8 cellular contexts compared by ENCODE assay signal in the genomic region with DNA sequence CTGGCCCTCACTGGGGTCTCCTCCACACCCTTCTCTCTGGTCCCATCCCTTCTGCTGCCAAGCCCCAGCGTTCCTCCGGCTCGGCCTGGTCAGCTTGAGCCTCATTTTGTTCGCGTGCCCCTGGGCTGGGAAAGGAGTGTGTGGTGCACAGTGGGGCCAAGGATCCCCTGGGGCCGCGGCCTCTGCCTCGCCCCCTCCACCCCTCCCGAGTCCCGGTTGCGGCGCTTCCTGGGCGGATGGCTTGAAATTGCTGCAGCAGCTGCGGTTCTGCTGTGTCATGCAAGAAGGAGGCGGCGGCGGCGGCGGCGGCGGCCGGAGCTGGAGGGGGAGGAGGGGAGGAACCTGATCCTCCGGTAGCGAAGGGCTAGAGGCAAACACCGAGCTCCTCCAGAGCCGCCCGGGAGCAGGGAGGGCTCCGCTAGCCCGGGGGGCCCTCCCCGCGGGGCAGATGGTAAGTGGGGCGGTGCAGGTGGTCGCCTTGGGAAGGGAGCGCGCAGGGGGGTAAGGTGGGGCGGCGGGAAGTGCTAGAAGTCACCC.
DNase-seq lines count a peak whose midpoint lies in the region; ATAC-seq and TF ChIP-seq lines count a peak whose summit lies in the region.

No MANE protein-coding gene starts in this region.

- H3K4me1 Mint-ChIP-seq in activated T-helper 2 cell treated with anti-CD3 and anti-CD28 coated beads, Interferon-gamma antibody, Interleukin-2, Interleukin-4, amounts not matched to agents 10 μg/mL and 5 μg/mL and 100 μg/mL, durations not matched to agents 14 hours and 24 hours and 36 hours (ENCODE audit: low read depth) = peaks cover 44% of the 10 kb centered on the region
- peaks cover 47 to 52% of the 10 kb centered on the region in 2 donors for H3K4me1 Mint-ChIP-seq in natural killer cell
- H3K4me1 Mint-ChIP-seq in stimulated activated naive CD8-positive, alpha-beta T cell treated with anti-CD3 and anti-CD28 coated beads, Interleukin-15, amount 100 ng/mL, for 72 hours = peaks cover 57% of the 10 kb centered on the region

- CTCF ChIA-PET in PC-3 (lab: Charles Lee) = interaction anchor here (0.5 to 1.9 kb wide), 5 partner anchors 40 to 311 kb away, joined by 3 to 6 read pairs (median 3); no protein-coding TSS in a partner anchor

- peaks cover 14% of the 10 kb centered on the region for H3K36me3 Mint-ChIP-seq in activated T-helper 2 cell treated with anti-CD3 and anti-CD28 coated beads, Interferon-gamma antibody, Interleukin-2, Interleukin-4, amounts not matched to agents 10 μg/mL and 5 μg/mL and 100 μg/mL, durations not matched to agents 14 hours and 24 hours and 36 hours (ENCODE audit: low read depth)
- H3K36me3 Mint-ChIP-seq in natural killer cell = no peaks in the 10 kb centered on the region

- H3K4me3 ChIP-seq in PC-3 (ENCODE audit: low read length) = peak overlapping the region; percentile 96
- peak overlapping the region; percentile 91 for H3K4me3 ChIP-seq in fibroblast of mammary gland (ENCODE audit: control insufficient read depth, low read depth, low read length)

- H3K9me2 ChIP-seq in PC-3 (replicated peaks; ENCODE audit: low read length) = no peaks in the 10 kb centered on the region

- no peaks in the 10 kb centered on the region for H3K9me3 Mint-ChIP-seq in activated T-helper 2 cell treated with anti-CD3 and anti-CD28 coated beads, Interferon-gamma antibody, Interleukin-2, Interleukin-4, amounts not matched to agents 10 μg/mL and 5 μg/mL and 100 μg/mL, durations not matched to agents 14 hours and 24 hours and 36 hours
- H3K9me3 Mint-ChIP-seq in natural killer cell = no peaks in the 10 kb centered on the region
- peaks cover 0 to 4% of the 10 kb centered on the region in 2 donors for H3K9me3 Mint-ChIP-seq in stimulated activated naive CD8-positive, alpha-beta T cell treated with anti-CD3 and anti-CD28 coated beads, Interleukin-15, amount 100 ng/mL, for 72 hours

- H3K9me3 ChIP-seq in PC-3 (ENCODE audit: low read length) = no peaks in the 10 kb centered on the region

- peak overlapping the region; percentile 97 for H3K9ac ChIP-seq in PC-3 (ENCODE audit: low read length)

- peak; percentile 33 to 47 for DNase-seq in NCI-H524 (lab: John Stamatoyannopoulos, UW)
- no peak for DNase-seq in NCI-H524 treated with DMSO at 0.1 percent for 48 hours (lab: John Stamatoyannopoulos, UW)
- DNase-seq in HT-29 (ENCODE audit: low spot score) = peak; percentile 71
- DNase-seq in PC-3 = peak; percentile 77
- peak; percentile 70 for DNase-seq in activated T-helper 2 cell treated with anti-CD3 and anti-CD28 coated beads, Interferon-gamma antibody, Interleukin-2, Interleukin-4, amounts not matched to agents 10 μg/mL and 5 μg/mL and 100 μg/mL, durations not matched to agents 14 hours and 24 hours and 36 hours (ENCODE audit: low spot score)
- DNase-seq in fibroblast of mammary gland (ENCODE audit: low read depth) = peak; percentile 83
- peak; percentile 64 for DNase-seq in natural killer cell
- peak; percentile 54 to 76 for DNase-seq in stimulated activated naive CD8-positive, alpha-beta T cell treated with anti-CD3 and anti-CD28 coated beads, Interleukin-15, amount 100 ng/mL, for 72 hours

- no TSS peak for BruUV-seq in PC-3 (replicated peaks; lab: Mats Ljungman, UMichigan)

- TF ChIP-seq CTCF in PC-3 (conservative IDR thresholded peaks at IDR 0.05; ENCODE audit: low read depth, low read length) (no peak), fibroblast of mammary gland (conservative IDR thresholded peaks at IDR 0.05; ENCODE audit: control insufficient read depth, insufficient read depth, low read depth, low read length) (no peak), natural killer cell (IDR thresholded peaks at IDR 0.05) (no peak)

- peak; percentile 52 for ATAC-seq in PC-3
- ATAC-seq in natural killer cell = peak in 1 of 3 donors; percentile 6
- no peak for ATAC-seq in stimulated activated naive CD8-positive, alpha-beta T cell treated with anti-CD3 and anti-CD28 coated beads, Interleukin-15, amount 100 ng/mL, for 72 hours

- peak overlapping the region; percentile 78 for H2AFZ ChIP-seq in PC-3 (ENCODE audit: low read length)

- H3K27me3 ChIP-seq in PC-3 (ENCODE audit: low read length) = no peaks in the 10 kb centered on the region

- H3K4me1 ChIP-seq in PC-3 (ENCODE audit: insufficient read depth, low read length) = peaks cover 37% of the 10 kb centered on the region

- H4K20me1 ChIP-seq in PC-3 (ENCODE audit: low read length) = peaks cover 6% of the 10 kb centered on the region; the same call in 1 of the 2 replicates

- peak overlapping the region; percentile 98 for H3K4me2 ChIP-seq in PC-3 (ENCODE audit: low read length)

- peak overlapping the region; percentile 98 for H3K4me3 Mint-ChIP-seq in activated T-helper 2 cell treated with anti-CD3 and anti-CD28 coated beads, Interferon-gamma antibody, Interleukin-2, Interleukin-4, amounts not matched to agents 10 μg/mL and 5 μg/mL and 100 μg/mL, durations not matched to agents 14 hours and 24 hours and 36 hours (ENCODE audit: low read depth)
- peak overlapping the region; percentile 85 for H3K4me3 Mint-ChIP-seq in natural killer cell
- H3K4me3 Mint-ChIP-seq in stimulated activated naive CD8-positive, alpha-beta T cell treated with anti-CD3 and anti-CD28 coated beads, Interleukin-15, amount 100 ng/mL, for 72 hours = peak overlapping the region; percentile 94 to 98

- peaks cover 73% of the 10 kb centered on the region for H3K79me2 ChIP-seq in PC-3 (ENCODE audit: low read length)

- no peaks in the 10 kb centered on the region for H3K36me3 ChIP-seq in PC-3 (ENCODE audit: low read depth, low read length)

- peak overlapping the region; percentile 96 for H3K27ac ChIP-seq in PC-3 (ENCODE audit: low read length)

- H3K27me3 Mint-ChIP-seq in activated T-helper 2 cell treated with anti-CD3 and anti-CD28 coated beads, Interferon-gamma antibody, Interleukin-2, Interleukin-4, amounts not matched to agents 10 μg/mL and 5 μg/mL and 100 μg/mL, durations not matched to agents 14 hours and 24 hours and 36 hours (ENCODE audit: low read depth) = peaks cover 9% of the 10 kb centered on the region
- H3K27me3 Mint-ChIP-seq in natural killer cell (ENCODE audit: low read depth in 2 of 2) = peaks cover 4 to 6% of the 10 kb centered on the region in 2 donors
- H3K27me3 Mint-ChIP-seq in stimulated activated naive CD8-positive, alpha-beta T cell treated with anti-CD3 and anti-CD28 coated beads, Interleukin-15, amount 100 ng/mL, for 72 hours = peaks cover 11% of the 10 kb centered on the region

- POLR2A ChIA-PET in PC-3 (lab: Charles Lee; ENCODE audit: unreplicated experiment) = interaction anchor here (0.5 to 2.1 kb wide), 7 partner anchors 41 to 308 kb away, joined by 3 to 18 read pairs (median 5); no protein-coding TSS in a partner anchor

- no peaks in the 10 kb centered on the region for H3F3A ChIP-seq in PC-3 (ENCODE audit: low read length, unreplicated experiment)

- intact Hi-C loops in PC-3 (cut with micrococcal nuclease) = loop anchor here (1.0 to 5.0 kb wide), 6 partner anchors 35 to 217 kb away; a partner anchor contains a TSS
- intact Hi-C loops in activated T-helper 2 cell treated with anti-CD3 and anti-CD28 coated beads, Interferon-gamma antibody, Interleukin-2, Interleukin-4, amounts not matched to agents 10 μg/mL and 5 μg/mL and 100 μg/mL, durations not matched to agents 14 hours and 24 hours and 36 hours (cut with micrococcal nuclease) = loop anchor here (2.0 to 5.0 kb wide), 4 partner anchors 37 to 391 kb away; no protein-coding TSS in a partner anchor
- intact Hi-C loops in natural killer cell (cut with micrococcal nuclease) = loop anchor here (2.0 to 5.0 kb wide), 4 partner anchors 38 to 312 kb away; a partner anchor contains a TSS

- H3K27ac Mint-ChIP-seq in activated T-helper 2 cell treated with anti-CD3 and anti-CD28 coated beads, Interferon-gamma antibody, Interleukin-2, Interleukin-4, amounts not matched to agents 10 μg/mL and 5 μg/mL and 100 μg/mL, durations not matched to agents 14 hours and 24 hours and 36 hours = peak overlapping the region; percentile 97
- H3K27ac Mint-ChIP-seq in natural killer cell = peak overlapping the region; percentile 98 to 99
- H3K27ac Mint-ChIP-seq in stimulated activated naive CD8-positive, alpha-beta T cell treated with anti-CD3 and anti-CD28 coated beads, Interleukin-15, amount 100 ng/mL, for 72 hours = peak overlapping the region; percentile 100
